ENCODE assay signal across 1 cellular context in the genomic region with DNA sequence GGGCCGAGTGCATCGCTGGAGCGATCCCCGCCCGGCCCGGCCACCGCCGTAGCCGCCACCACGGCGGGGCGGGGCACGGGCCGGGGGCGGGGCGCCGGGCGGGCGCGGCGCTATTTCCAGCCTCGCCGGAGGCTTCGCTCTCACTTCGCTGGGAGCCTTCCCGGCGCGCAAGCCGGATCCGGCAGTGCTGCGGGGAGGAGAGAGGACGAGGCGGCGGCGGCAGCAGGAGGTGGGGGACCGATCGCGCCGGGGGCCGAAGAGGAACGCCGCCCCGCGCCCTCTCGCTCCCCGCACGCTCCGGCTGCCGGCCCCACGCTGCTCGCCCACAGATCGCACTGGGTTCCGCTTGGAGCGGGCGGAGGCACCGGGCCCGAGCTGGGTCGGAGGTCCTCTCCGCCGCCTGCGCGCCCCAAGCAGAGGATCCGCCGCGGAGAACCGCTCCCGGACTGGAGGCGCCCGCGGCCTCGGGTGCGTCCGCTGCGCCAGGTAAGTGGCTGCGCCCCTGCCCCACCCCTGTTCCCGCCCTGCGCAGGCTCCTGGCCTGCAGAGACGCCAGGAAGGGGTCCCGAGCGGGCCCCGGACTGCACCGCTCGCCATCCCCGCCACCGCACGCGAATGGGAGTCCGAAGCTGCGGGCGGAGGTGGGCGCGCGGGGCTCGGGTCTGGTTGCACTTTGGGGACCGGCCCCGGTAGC.
TF ChIP-seq lines count a peak whose summit lies in the region.

CHST8 (plus strand) TSS at position 143 of the 694 bp plus-strand sequence. CDS start 67,309 bp downstream, outside the sequence.

TF ChIP-seq in HEK293, 187 proteins besides CTCF, POLR2A, EP300 and RAD21 (continued from another document):
- TF ChIP-seq, protein P1, sequence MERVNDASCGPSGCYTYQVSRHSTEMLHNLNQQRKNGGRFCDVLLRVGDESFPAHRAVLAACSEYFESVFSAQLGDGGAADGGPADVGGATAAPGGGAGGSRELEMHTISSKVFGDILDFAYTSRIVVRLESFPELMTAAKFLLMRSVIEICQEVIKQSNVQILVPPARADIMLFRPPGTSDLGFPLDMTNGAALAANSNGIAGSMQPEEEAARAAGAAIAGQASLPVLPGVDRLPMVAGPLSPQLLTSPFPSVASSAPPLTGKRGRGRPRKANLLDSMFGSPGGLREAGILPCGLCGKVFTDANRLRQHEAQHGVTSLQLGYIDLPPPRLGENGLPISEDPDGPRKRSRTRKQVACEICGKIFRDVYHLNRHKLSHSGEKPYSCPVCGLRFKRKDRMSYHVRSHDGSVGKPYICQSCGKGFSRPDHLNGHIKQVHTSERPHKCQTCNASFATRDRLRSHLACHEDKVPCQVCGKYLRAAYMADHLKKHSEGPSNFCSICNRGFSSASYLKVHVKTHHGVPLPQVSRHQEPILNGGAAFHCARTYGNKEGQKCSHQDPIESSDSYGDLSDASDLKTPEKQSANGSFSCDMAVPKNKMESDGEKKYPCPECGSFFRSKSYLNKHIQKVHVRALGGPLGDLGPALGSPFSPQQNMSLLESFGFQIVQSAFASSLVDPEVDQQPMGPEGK (tag by site-specific recombination; IDR thresholded peaks at IDR 0.05): peak; percentile 73
- TF ChIP-seq ZBTB10 (tag by site-specific recombination; IDR thresholded peaks at IDR 0.05) (peak; percentile 62; the same call in 1 of the 2 replicates), ZNF266 (tag by site-specific recombination; IDR thresholded peaks at IDR 0.05; ENCODE audit: low read depth) (peak; percentile 16; the same call in 1 of the 2 replicates), ZNF623 (tag by site-specific recombination; IDR thresholded peaks at IDR 0.05) (no peak), ZNF561 (tag by site-specific recombination; IDR thresholded peaks at IDR 0.05; ENCODE audit: borderline replicate concordance) (peak; percentile 81), ZNF76 (tag by site-specific recombination; IDR thresholded peaks at IDR 0.05; ENCODE audit: borderline replicate concordance, low read depth) (peak; percentile 79; the same call in 1 of the 2 replicates), SP3 (tag by site-specific recombination; IDR thresholded peaks at IDR 0.05) (peak; percentile 78), IKZF3 (tag by site-specific recombination; IDR thresholded peaks at IDR 0.05) (peak; percentile 93), ZNF580 (tag by site-specific recombination; IDR thresholded peaks at IDR 0.05) (peak; percentile 46; the same call in 1 of the 2 replicates), BCL11B (tag by site-specific recombination; IDR thresholded peaks at IDR 0.05; ENCODE audit: low read depth) (no peak; the same call in 1 of the 2 replicates), ZNF24 (tag by site-specific recombination; IDR thresholded peaks at IDR 0.05) (no peak)
- TF ChIP-seq, protein P2, sequence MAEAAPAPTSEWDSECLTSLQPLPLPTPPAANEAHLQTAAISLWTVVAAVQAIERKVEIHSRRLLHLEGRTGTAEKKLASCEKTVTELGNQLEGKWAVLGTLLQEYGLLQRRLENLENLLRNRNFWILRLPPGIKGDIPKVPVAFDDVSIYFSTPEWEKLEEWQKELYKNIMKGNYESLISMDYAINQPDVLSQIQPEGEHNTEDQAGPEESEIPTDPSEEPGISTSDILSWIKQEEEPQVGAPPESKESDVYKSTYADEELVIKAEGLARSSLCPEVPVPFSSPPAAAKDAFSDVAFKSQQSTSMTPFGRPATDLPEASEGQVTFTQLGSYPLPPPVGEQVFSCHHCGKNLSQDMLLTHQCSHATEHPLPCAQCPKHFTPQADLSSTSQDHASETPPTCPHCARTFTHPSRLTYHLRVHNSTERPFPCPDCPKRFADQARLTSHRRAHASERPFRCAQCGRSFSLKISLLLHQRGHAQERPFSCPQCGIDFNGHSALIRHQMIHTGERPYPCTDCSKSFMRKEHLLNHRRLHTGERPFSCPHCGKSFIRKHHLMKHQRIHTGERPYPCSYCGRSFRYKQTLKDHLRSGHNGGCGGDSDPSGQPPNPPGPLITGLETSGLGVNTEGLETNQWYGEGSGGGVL (tag by site-specific recombination; IDR thresholded peaks at IDR 0.05): peak; percentile 77
TF ChIP-seq in HEK293: peak in this region for 69.
